In the genomic region with DNA sequence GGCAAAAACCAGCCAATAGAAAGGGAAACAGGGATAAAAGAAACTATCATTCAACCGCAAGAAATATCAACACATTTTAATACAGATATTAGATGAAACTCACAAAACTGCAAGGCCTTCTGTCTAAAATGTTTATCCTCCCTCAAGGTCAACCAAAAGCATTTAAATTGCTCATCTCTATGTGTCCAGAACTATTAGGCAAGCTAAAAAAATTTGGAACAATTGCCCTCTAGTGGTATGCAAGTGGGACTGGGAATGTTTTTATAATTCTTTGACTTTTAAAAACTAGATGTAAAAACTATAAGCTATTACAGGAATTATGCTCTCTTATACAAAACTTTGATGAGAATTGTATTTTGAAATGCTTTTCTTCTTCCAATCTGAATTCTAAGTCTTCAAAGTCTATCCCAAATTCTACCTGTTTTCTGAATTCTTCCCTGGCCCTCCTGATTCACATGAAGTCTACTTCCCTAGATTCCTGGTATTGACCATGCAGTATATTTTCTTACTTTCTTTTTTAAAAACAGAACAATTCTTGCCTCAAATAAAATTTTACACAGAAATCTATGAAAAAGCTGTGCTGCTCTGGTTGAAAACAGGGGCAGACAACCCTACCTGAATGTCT, we compare ENCODE assay signal across 9 cellular contexts.
DNase-seq lines count a peak whose midpoint lies in the region; ATAC-seq and TF ChIP-seq lines count a peak whose summit lies in the region.
"Had no signal": no experiment of that assay in that cellular context is flagged by ENCODE, and none has a peak within 500 bp of the region (broad histone marks: within the 10 kb centered on the region; RNA-seq: fewer than 3 reads in every experiment).

No MANE protein-coding gene starts in this region.

- no peak overlapping the region for H3K27ac ChIP-seq in 22Rv1

- peak; percentile 74 for TF ChIP-seq CTCF in 22Rv1 (IDR thresholded peaks at IDR 0.05)
- TF ChIP-seq CTCF in GM10266 (IDR thresholded peaks at IDR 0.05; ENCODE audit: control insufficient read depth, insufficient read depth, low read depth, missing control alignments), result peak; percentile 33

- DNase-seq in GM10266 (ENCODE audit: extremely low spot score), result no peak
- peak; percentile 45 for DNase-seq in fibroblast of the conjunctiva (ENCODE audit: low read depth)
- no peak for DNase-seq in activated CD8-positive, alpha-beta memory T cell treated with anti-CD3 and anti-CD28 coated beads for 24 hours
- no peak for DNase-seq in HuH-7 (ENCODE audit: low spot score)
- no peak for DNase-seq in T-helper 9 cell
- DNase-seq: kidney glomerular epithelial cell had no signal

- ATAC-seq in SK-N-SH treated with all-trans-retinoic acid at 6 μM for 48 hours (peak; percentile 58), GM18868 (IDR thresholded peaks at IDR 0.05; ENCODE audit: unreplicated experiment) (no peak)

TF ChIP-seq in SK-N-SH treated with all-trans-retinoic acid at 6 μM for 48 hours, 23 proteins besides CTCF, POLR2A, EP300 and RAD21:
- TF ChIP-seq RARB (CRISPR knock-in tag; IDR thresholded peaks at IDR 0.05) (no peak), POU6F1 (CRISPR knock-in tag; IDR thresholded peaks at IDR 0.05; ENCODE audit: borderline replicate concordance, low read depth) (no peak), ISL1 (CRISPR knock-in tag; IDR thresholded peaks at IDR 0.05) (no peak), TCF4 (CRISPR knock-in tag; IDR thresholded peaks at IDR 0.05; ENCODE audit: borderline replicate concordance) (no peak), ARNTL (CRISPR knock-in tag; IDR thresholded peaks at IDR 0.05; ENCODE audit: borderline replicate concordance, low read depth) (no peak), ZNF565 (CRISPR knock-in tag; conservative IDR thresholded peaks at IDR 0.05; ENCODE audit: low read depth) (no peak), ZNF70 (CRISPR knock-in tag; IDR thresholded peaks at IDR 0.05) (no peak), ZFP3 (CRISPR knock-in tag; IDR thresholded peaks at IDR 0.05) (no peak), PPARA (CRISPR knock-in tag; IDR thresholded peaks at IDR 0.05; ENCODE audit: borderline replicate concordance) (no peak), ZC3H10 (CRISPR knock-in tag; IDR thresholded peaks at IDR 0.05) (no peak), OSR1 (CRISPR knock-in tag; IDR thresholded peaks at IDR 0.05) (no peak), ZNF8 (CRISPR knock-in tag; IDR thresholded peaks at IDR 0.05) (no peak), GLIS3 (CRISPR knock-in tag; IDR thresholded peaks at IDR 0.05) (no peak), TOX (CRISPR knock-in tag; IDR thresholded peaks at IDR 0.05; ENCODE audit: borderline replicate concordance) (no peak), TSHZ2 (CRISPR knock-in tag; IDR thresholded peaks at IDR 0.05) (no peak), ESRRG (CRISPR knock-in tag; IDR thresholded peaks at IDR 0.05) (no peak)
- TF ChIP-seq, protein P1, sequence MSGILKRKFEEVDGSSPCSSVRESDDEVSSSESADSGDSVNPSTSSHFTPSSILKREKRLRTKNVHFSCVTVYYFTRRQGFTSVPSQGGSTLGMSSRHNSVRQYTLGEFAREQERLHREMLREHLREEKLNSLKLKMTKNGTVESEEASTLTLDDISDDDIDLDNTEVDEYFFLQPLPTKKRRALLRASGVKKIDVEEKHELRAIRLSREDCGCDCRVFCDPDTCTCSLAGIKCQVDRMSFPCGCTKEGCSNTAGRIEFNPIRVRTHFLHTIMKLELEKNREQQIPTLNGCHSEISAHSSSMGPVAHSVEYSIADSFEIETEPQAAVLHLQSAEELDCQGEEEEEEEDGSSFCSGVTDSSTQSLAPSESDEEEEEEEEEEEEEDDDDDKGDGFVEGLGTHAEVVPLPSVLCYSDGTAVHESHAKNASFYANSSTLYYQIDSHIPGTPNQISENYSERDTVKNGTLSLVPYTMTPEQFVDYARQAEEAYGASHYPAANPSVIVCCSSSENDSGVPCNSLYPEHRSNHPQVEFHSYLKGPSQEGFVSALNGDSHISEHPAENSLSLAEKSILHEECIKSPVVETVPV (CRISPR knock-in tag; IDR thresholded peaks at IDR 0.05), result no peak
- TF ChIP-seq, protein P2, sequence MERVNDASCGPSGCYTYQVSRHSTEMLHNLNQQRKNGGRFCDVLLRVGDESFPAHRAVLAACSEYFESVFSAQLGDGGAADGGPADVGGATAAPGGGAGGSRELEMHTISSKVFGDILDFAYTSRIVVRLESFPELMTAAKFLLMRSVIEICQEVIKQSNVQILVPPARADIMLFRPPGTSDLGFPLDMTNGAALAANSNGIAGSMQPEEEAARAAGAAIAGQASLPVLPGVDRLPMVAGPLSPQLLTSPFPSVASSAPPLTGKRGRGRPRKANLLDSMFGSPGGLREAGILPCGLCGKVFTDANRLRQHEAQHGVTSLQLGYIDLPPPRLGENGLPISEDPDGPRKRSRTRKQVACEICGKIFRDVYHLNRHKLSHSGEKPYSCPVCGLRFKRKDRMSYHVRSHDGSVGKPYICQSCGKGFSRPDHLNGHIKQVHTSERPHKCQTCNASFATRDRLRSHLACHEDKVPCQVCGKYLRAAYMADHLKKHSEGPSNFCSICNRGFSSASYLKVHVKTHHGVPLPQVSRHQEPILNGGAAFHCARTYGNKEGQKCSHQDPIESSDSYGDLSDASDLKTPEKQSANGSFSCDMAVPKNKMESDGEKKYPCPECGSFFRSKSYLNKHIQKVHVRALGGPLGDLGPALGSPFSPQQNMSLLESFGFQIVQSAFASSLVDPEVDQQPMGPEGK (CRISPR knock-in tag; IDR thresholded peaks at IDR 0.05; ENCODE audit: borderline replicate concordance), result no peak
